Comparison of ENCODE assay signal across 8 cellular contexts in the genomic region with DNA sequence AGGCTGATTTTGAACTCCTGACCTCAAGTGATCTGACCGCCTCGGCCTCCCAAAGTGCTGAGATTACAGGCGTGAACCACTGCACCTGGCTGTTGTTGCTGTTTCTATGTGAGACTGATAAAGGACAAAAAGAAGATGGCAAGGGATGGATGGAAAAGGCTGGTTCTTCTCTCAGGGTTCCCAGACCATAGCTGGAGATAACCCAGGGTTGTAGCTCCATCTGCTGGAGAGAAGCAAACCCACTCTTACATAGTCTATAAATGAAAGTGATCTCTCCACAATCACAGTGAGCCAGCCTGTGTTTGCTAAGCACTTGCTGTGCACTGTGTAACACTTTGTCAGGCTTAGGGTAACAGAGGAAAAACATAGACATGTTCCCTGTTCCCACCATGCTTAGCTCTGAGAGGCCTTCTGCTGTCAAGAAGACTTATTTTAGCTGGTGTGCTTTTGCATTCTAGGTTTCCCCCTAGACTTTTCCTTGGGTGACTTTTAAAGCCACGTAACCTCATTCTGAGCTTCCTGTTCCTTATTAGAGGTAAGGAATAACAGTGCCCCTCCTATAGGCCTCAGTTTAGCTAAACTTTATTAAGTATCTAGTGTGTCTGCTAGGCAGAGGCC. TPM values are rescaled to one million over a fixed set of nuclear protein-coding genes. Genes with fewer than 3 reads are reported as not detected.
DNase-seq lines count a peak whose midpoint lies in the region; ATAC-seq, FAIRE-seq and TF ChIP-seq lines count a peak whose summit lies in the region.

No MANE protein-coding gene starts in this region.

- no TSS peak for BruUV-seq in GM12878 (replicated peaks; lab: Mats Ljungman, UMichigan)

- CTCF ChIA-PET in GM12878 (lab: Yijun Ruan, JAX): interaction anchor here (0.6 to 10.0 kb wide), 45 partner anchors 9 to 648 kb away, joined by 3 to 118 read pairs (median 4); no protein-coding TSS in a partner anchor

- TF ChIP-seq EP300 in GM12878 (IDR thresholded peaks at IDR 0.05; ENCODE audit: borderline replicate concordance in 1 of 2, control insufficient read depth in 1 of 2, low read depth in 2 of 2, low read length in 2 of 2): no peak

- DNase-seq in Right ventricle myocardium inferior (ENCODE audit: missing footprints) (no peak), cardiac septum (ENCODE audit: low spot score) (no peak), NCI-H128 (lab: John Stamatoyannopoulos, UW; ENCODE audit: unreplicated experiment) (peak; percentile 60), T-helper 1 cell (peak in 4 of 5 donors; percentile 27 to 66 (median 36)), GM12878 (ENCODE audit: low read depth, low spot score) (no peak), iPS-NIHi7 (ENCODE audit: extremely low spot score) (peak; percentile 77), smooth muscle cell of the brain vasculature (ENCODE audit: low read depth, low spot score) (peak; percentile 74)

- peaks cover 4% of the 10 kb centered on the region; the same call in 1 of the 2 replicates for H4K20me1 ChIP-seq in GM12878 (ENCODE audit: control insufficient read depth, insufficient read depth)

- H3K4me2 ChIP-seq in GM12878 (ENCODE audit: control insufficient read depth, insufficient read depth): 0 out of 2 replicates have a peak overlapping the region, but pooled peaks have one; percentile 10

- no peak overlapping the region for H3K27ac ChIP-seq in GM12878 (ENCODE audit: control insufficient read depth, insufficient read depth)

- POLR2A ChIA-PET in GM12878 (lab: Charles Lee): interaction anchor here (0.7 to 1.1 kb wide), 4 partner anchors 11 to 184 kb away, joined by 3 to 5 read pairs (median 4); no protein-coding TSS in a partner anchor

- H3K36me3 ChIP-seq in GM12878 (ENCODE audit: control insufficient read depth in 2 of 2, insufficient read depth in 2 of 2, low read length in 1 of 2): no peaks in the 10 kb centered on the region

- peaks cover 22% of the 10 kb centered on the region for H3K79me2 ChIP-seq in GM12878 (ENCODE audit: control insufficient read depth, insufficient read depth, low read length)

- intact Hi-C loops in Right ventricle myocardium inferior (cut with DNase I) (loop anchor here (1.0 to 10.0 kb wide), 3 partner anchors 137 to 369 kb away; partner anchors contain the start of gene GCC2), cardiac septum (cut with DNase I) (loop anchor here (2.0 kb wide), 1 partner anchor 233 kb away; no protein-coding TSS in a partner anchor), GM12878 (cut with micrococcal nuclease; ENCODE audit: unreplicated experiment) (loop anchor here (1.0 to 5.0 kb wide), 6 partner anchors 47 to 647 kb away; partner anchors contain the start of gene GCC2)

- no peak overlapping the region for H3K9ac ChIP-seq in GM12878 (ENCODE audit: control insufficient read depth, insufficient read depth, low read length)

- peaks cover 43% of the 10 kb centered on the region for H3K4me1 ChIP-seq in GM12878 (ENCODE audit: control insufficient read depth, insufficient read depth, low read length)

- TF ChIP-seq RAD21 in GM12878 (IDR thresholded peaks at IDR 0.05; ENCODE audit: insufficient read depth, low read depth, low read length): peak; percentile 92

- in situ Hi-C loops in GM12878 (cut with MboI): loop anchor here (5.0 to 25.0 kb wide), 4 partner anchors 187 to 649 kb away; no protein-coding TSS in a partner anchor

- no peaks in the 10 kb centered on the region for H3K27me3 ChIP-seq in GM12878 (replicated peaks in 1 of 2; ENCODE audit: control insufficient read depth in 2 of 2, insufficient read depth in 2 of 2, low read length in 1 of 2)

- peak; percentile 77 for ATAC-seq in Right ventricle myocardium inferior
- ATAC-seq in HG02759 (IDR thresholded peaks at IDR 0.05; ENCODE audit: unreplicated experiment): peak; percentile 74
- ATAC-seq in GM12878: peak; percentile 82

- SMC1A ChIA-PET in GM12878 (lab: Charles Lee; ENCODE audit: uncharacterized antibody, unreplicated experiment): interaction anchor here (0.6 to 16.2 kb wide), 35 partner anchors 10 to 502 kb away, joined by 3 to 214 read pairs (median 4); partner anchors contain the start of genes GCC2 and LIMS1

- RAD21 ChIA-PET in GM12878 (lab: Charles Lee; ENCODE audit: unreplicated experiment): interaction anchor here (0.6 to 3.6 kb wide), 27 partner anchors 10 to 647 kb away, joined by 3 to 34 read pairs (median 5); partner anchors contain the start of genes GCC2 and LIMS1

- H2AFZ ChIP-seq in GM12878 (ENCODE audit: control insufficient read depth, low read depth, low read length): peak overlapping the region; percentile 56

- 56% methylated on average over 4 of the region's 4 CpGs for WGBS in GM12878 (ENCODE audit: insufficient coverage, insufficient replicate concordance, low lambda C conversion rate, missing lambda C conversion rate)

- peak; percentile 66 to 89 (median 76) for TF ChIP-seq CTCF in GM12878 (IDR thresholded peaks at IDR 0.05 in 2 of 3, conservative IDR thresholded peaks at IDR 0.05 in 1 of 3; ENCODE audit: control insufficient read depth in 2 of 3, extremely low read depth in 1 of 3, insufficient read depth in 1 of 3, low read depth in 3 of 3, low read length in 3 of 3)

- no peaks in the 10 kb centered on the region for H3K9me3 ChIP-seq in GM12878 (replicated peaks; ENCODE audit: control insufficient read depth, insufficient read depth, low read length)

- TF ChIP-seq POLR2A in GM12878 (IDR thresholded peaks at IDR 0.05; ENCODE audit: low read depth, low read length): no peak

- no peak overlapping the region for H3K4me3 ChIP-seq in GM12878

- peak; percentile 80 for FAIRE-seq in GM12878 (lab: Jason Lieb, UNC)

TF ChIP-seq in GM12878, 131 proteins besides CTCF, POLR2A, EP300 and RAD21 (continues in another document):
- TF ChIP-seq NR2C1 (IDR thresholded peaks at IDR 0.05) (no peak), KAT2A (conservative IDR thresholded peaks at IDR 0.05; ENCODE audit: control insufficient read depth, low read depth, low read length) (no peak), RFX5 (IDR thresholded peaks at IDR 0.05; ENCODE audit: low read depth, low read length) (no peak), YY1 (IDR thresholded peaks at IDR 0.05; ENCODE audit: low read depth, low read length) (peak; percentile 52; the same call in 1 of the 2 replicates), SUPT20H (IDR thresholded peaks at IDR 0.05; ENCODE audit: borderline replicate concordance, control insufficient read depth, low read depth, low read length) (no peak), SIX5 (IDR thresholded peaks at IDR 0.05; ENCODE audit: low read depth, low read length, severe bottlenecking) (no peak), HDGF (IDR thresholded peaks at IDR 0.05) (0 out of 2 replicates have a peak, but pooled peaks have one; percentile 7), BHLHE40 (IDR thresholded peaks at IDR 0.05; ENCODE audit: borderline replicate concordance in 1 of 2, low read depth in 2 of 2, low read length in 1 of 2) (no peak), RUNX3 (IDR thresholded peaks at IDR 0.05; ENCODE audit: low read length) (peak; percentile 40; the same call in 1 of the 2 replicates), NFXL1 (IDR thresholded peaks at IDR 0.05; ENCODE audit: borderline replicate concordance) (no peak), IKZF2 (IDR thresholded peaks at IDR 0.05) (0 out of 4 replicates have a peak, but pooled peaks of 1 of the 2 experiments have one; percentile 18), GABPA (IDR thresholded peaks at IDR 0.05; ENCODE audit: low read depth) (no peak), POLR2AphosphoS2 (IDR thresholded peaks at IDR 0.05; ENCODE audit: low read depth, low read length) (no peak), MTA3 (IDR thresholded peaks at IDR 0.05; ENCODE audit: borderline replicate concordance, low read length) (no peak), SMC3 (IDR thresholded peaks at IDR 0.05; ENCODE audit: borderline replicate concordance, low read length) (peak; percentile 92), MEF2B (IDR thresholded peaks at IDR 0.05; ENCODE audit: partially characterized antibody, poor library complexity, severe bottlenecking) (no peak), SMARCA5 (IDR thresholded peaks at IDR 0.05) (peak; percentile 80; the same call in 1 of the 2 replicates), EZH2 (IDR thresholded peaks at IDR 0.05; ENCODE audit: borderline replicate concordance, control insufficient read depth, low read depth, low read length) (no peak), IKZF1 (conservative IDR thresholded peaks at IDR 0.05) (peak; percentile 39), SUZ12 (IDR thresholded peaks at IDR 0.05; ENCODE audit: unreplicated experiment) (no peak), CBX5 (IDR thresholded peaks at IDR 0.05; ENCODE audit: low read depth) (no peak), NR2F1 (conservative IDR thresholded peaks at IDR 0.05) (0 out of 2 replicates have a peak, but pooled peaks have one; percentile 43)

RNA-seq across cellular contexts. Expression of gene LIMS1, which starts 49.7 kb away (rescaled TPM):
- total RNA-seq in Right ventricle myocardium inferior: 84.3 TPM
- 121 TPM for total RNA-seq in cardiac septum
- total RNA-seq in GM12878 (2013; cell fraction: nucleolus; rRNA removed): 102 and 105 TPM in 2 replicates
- total RNA-seq in GM12878 (2014; rRNA removed): 37.6 and 42.2 TPM in 2 replicates
- 40.6 and 43.2 TPM in 2 replicates for total RNA-seq in GM12878 (2014; rRNA removed; fragmentation: Illumina TruSeq; extraction: Trizol)
- 51.4 and 55.3 TPM in 2 replicates for total RNA-seq in GM12878 (2021)
- 11.2 TPM for polyA plus RNA-seq in GM12878 (2011; ENCODE audit: low read depth)
- 98.1 and 102 TPM in 2 replicates for polyA plus RNA-seq in GM12878 (2011; rRNA removed)
- polyA plus RNA-seq in GM12878 (2011; cell fraction: cytosol; rRNA removed): 112 and 119 TPM in 2 replicates
- polyA plus RNA-seq in GM12878 (2011; cell fraction: nucleus; rRNA removed): 26.9 and 28.1 TPM in 2 replicates
- polyA plus RNA-seq in GM12878 (2012): 18.4 and 22.1 TPM in 2 replicates
- 47.3 and 49.2 TPM in 2 replicates for polyA plus RNA-seq in GM12878 (2014; fragmentation: Illumina TruSeq; extraction: Trizol)
- 10 to 100 TPM; 15.7 to 17.6 TPM for polyA plus RNA-seq in GM12878 (2014; fragmentation: Nextera tagmentation; extraction: Ambion mirVana)
- 37.3 and 46.5 TPM in 2 replicates for polyA plus RNA-seq in GM12878 (2014; rRNA removed)
- polyA plus RNA-seq in GM12878 (2016; fragmentation: Nextera tagmentation; extraction: Ambion mirVana): 10 to 100 TPM; 48.3 to 54.6 TPM
- polyA minus RNA-seq in GM12878 (2011; rRNA and poly(A)+ RNA removed): 166 and 232 TPM in 2 replicates
- polyA minus RNA-seq in GM12878 (2011; cell fraction: cytosol; rRNA and poly(A)+ RNA removed): 49.3 and 61.3 TPM in 2 replicates
- polyA minus RNA-seq in GM12878 (2011; cell fraction: nucleus; rRNA and poly(A)+ RNA removed): 32.3 and 46.7 TPM in 2 replicates

Comparison
In these comparisons a context has a peak if more than half of its experiments do, and no peak if none do; other contexts are left out.
1. DNase-seq: peak in NCI-H128 (single experiment), T-helper 1 cell (4 of 5), iPS-NIHi7 (single experiment) and smooth muscle cell of the brain vasculature (single experiment); none in Right ventricle myocardium inferior (single experiment), cardiac septum (single experiment) and GM12878 (single experiment).
2. Peak in every context shown above with its lines, with median percentiles within 50 percentile points of each other: ATAC-seq.